In the genomic region with DNA sequence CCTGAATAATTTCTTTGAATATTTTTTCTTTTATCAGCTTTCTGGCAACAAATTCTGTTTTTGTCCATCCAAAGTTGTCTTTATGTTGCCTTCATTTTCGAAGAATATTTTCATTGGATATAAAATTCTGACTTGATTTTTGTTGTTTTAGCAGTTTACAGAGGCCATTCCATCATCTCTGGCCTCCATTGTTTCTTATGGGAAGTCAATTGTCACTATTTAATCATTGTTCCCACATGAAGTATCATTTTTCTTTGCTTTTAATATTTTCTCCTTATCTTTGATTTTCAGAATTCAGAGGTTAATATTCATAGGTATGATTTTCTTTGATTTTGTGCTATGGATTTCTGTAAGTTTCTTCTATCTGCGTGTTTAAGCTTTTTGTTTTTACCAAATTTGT, we compare ENCODE assay signal across 29 cellular contexts.
"Had no signal": no experiment of that assay in that cellular context is flagged by ENCODE, and none has a peak within 500 bp of the region (broad histone marks: within the 10 kb centered on the region; RNA-seq: fewer than 3 reads in every experiment).

No MANE protein-coding gene starts in this region.

- H3K9me3 ChIP-seq: colonic mucosa, esophagus squamous epithelium, gastrocnemius medialis had no signal

- H3K36me3 ChIP-seq: colonic mucosa, esophagus muscularis mucosa, esophagus squamous epithelium, gastrocnemius medialis, gastroesophageal sphincter, heart left ventricle, heart right ventricle had no signal

- H3K4me3 Mint-ChIP-seq: dendritic cell treated with granulocyte-macrophage colony-stimulating factor and Interleukin-4, amounts not matched to agents 40 ng/mL and 50 ng/mL, for 4 days; effector memory CD8-positive, alpha-beta T cell; endodermal cell had no signal

- DNase-seq: colonic mucosa; cortex of kidney; dermis blood vessel endothelial cell; dorsolateral prefrontal cortex; effector CD4-positive, alpha-beta T cell; effector CD8-positive, alpha-beta T cell; effector memory CD4-positive, alpha-beta T cell; effector memory CD8-positive, alpha-beta T cell; endodermal cell; erythroblast; esophagus squamous epithelium; foreskin fibroblast; foreskin keratinocyte; foreskin melanocyte; gastrocnemius medialis; glutamatergic neuron; head of caudate nucleus; heart left ventricle; heart right ventricle had no signal

- H3K27ac ChIP-seq: colonic mucosa, coronary artery, dorsolateral prefrontal cortex, epithelial cell of prostate, esophagus muscularis mucosa, esophagus squamous epithelium, foreskin keratinocyte, gastrocnemius medialis, gastroesophageal sphincter, heart left ventricle, heart right ventricle had no signal

- H3K4me3 ChIP-seq: colonic mucosa, coronary artery, dorsolateral prefrontal cortex, esophagus muscularis mucosa, esophagus squamous epithelium, gastrocnemius medialis, gastroesophageal sphincter, heart left ventricle, heart right ventricle had no signal

- H3K27ac Mint-ChIP-seq: dendritic cell treated with granulocyte-macrophage colony-stimulating factor and Interleukin-4, amounts not matched to agents 40 ng/mL and 50 ng/mL, for 4 days; effector memory CD8-positive, alpha-beta T cell; endodermal cell had no signal

- H3K4me1 Mint-ChIP-seq: endodermal cell had no signal

- H3K27me3 Mint-ChIP-seq: dendritic cell treated with granulocyte-macrophage colony-stimulating factor and Interleukin-4, amounts not matched to agents 40 ng/mL and 50 ng/mL, for 4 days; effector memory CD8-positive, alpha-beta T cell had no signal

- ATAC-seq: effector memory CD8-positive, alpha-beta T cell; esophagus mucosa; foreskin keratinocyte; gastrocnemius medialis; gastroesophageal sphincter; heart left ventricle; heart right ventricle had no signal

- H3K4me1 ChIP-seq: colonic mucosa, esophagus muscularis mucosa, esophagus squamous epithelium, foreskin keratinocyte, gastrocnemius medialis, gastroesophageal sphincter, heart left ventricle, heart right ventricle had no signal

- H3K27me3 ChIP-seq: colonic mucosa, esophagus muscularis mucosa, esophagus squamous epithelium, gastroesophageal sphincter, heart left ventricle, heart right ventricle had no signal

- FAIRE-seq: colon, endometrium, endothelial cell of umbilical vein, frontal cortex had no signal
